32 cellular contexts compared by ENCODE assay signal in the genomic region with DNA sequence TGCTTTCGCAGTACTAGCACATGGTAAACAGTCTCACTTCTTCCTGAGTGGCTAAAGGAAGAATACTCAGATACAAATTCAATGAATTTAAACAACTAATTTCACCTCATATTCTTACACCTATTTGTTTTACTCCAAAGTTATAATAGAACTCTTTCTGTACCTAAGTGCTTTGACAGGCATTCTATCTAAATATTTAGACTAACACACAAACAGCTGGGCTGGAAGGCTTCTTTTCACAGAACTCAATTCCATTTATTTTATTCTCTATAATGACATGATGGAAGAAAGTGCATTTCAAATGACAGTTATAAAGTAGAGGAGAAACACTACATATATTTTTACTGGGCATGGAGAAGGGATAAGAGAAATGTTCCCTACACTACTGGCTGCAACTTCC.
"Had no signal": no experiment of that assay in that cellular context is flagged by ENCODE, and none has a peak within 500 bp of the region (broad histone marks: within the 10 kb centered on the region; RNA-seq: fewer than 3 reads in every experiment).

No MANE protein-coding gene starts in this region.

- ATAC-seq: activated naive CD4-positive, alpha-beta T cell treated with anti-CD3 and anti-CD28 coated beads, Interleukin-2, amount 50 U/mL, for 72 hours; activated naive CD8-positive, alpha-beta T cell treated with anti-CD3 and anti-CD28 coated beads, Interleukin-2, amount 50 U/mL, for 24 hours; activated T-cell treated with anti-CD3 and anti-CD28 coated beads, Interleukin-2, amount 50 U/mL, for 4 hours; activated T-cell treated with anti-CD3 and anti-CD28 coated beads, Interleukin-2, amount 50 U/mL, for 72 hours; activated T-helper 17 cell treated with anti-CD3 and anti-CD28 coated beads, Interleukin-2, amount 50 U/mL, for 72 hours; body of pancreas had no signal

- H3K27ac ChIP-seq: adrenal gland, ascending aorta, body of pancreas, brain microvascular endothelial cell, breast epithelium, cardiac muscle cell had no signal

- H3K4me3 ChIP-seq: adrenal gland, ascending aorta, body of pancreas, breast epithelium, cardiac muscle cell had no signal

- H3K36me3 ChIP-seq: adrenal gland, ascending aorta, brain microvascular endothelial cell, breast epithelium, cardiac muscle cell had no signal

- H3K27me3 ChIP-seq: adrenal gland, ascending aorta, body of pancreas, brain microvascular endothelial cell, breast epithelium, cardiac muscle cell had no signal

- H3K9me3 ChIP-seq: adrenal gland, ascending aorta, body of pancreas, breast epithelium had no signal

- H3K4me1 ChIP-seq: adrenal gland, ascending aorta, body of pancreas, breast epithelium had no signal

- DNase-seq: activated effector memory CD4-positive, alpha-beta T cell treated with anti-CD3 and anti-CD28 coated beads, Interleukin-2, amount 50 U/mL, for 16 hours; activated effector memory CD4-positive, alpha-beta T cell treated with Interleukin-2 at 50 U/mL for 16 hours; activated gamma-delta T cell; activated gamma-delta T cell treated with Interleukin-2 at 50 U/mL for 16 hours; activated naive CD4-positive, alpha-beta T cell; activated naive CD4-positive, alpha-beta T cell treated with anti-CD3 and anti-CD28 coated beads for 36 hours; activated naive CD4-positive, alpha-beta T cell treated with anti-CD3 and anti-CD28 coated beads, Interleukin-2, amount 10 ng/mL, durations not matched to agents 7 days and 5 days; activated naive CD4-positive, alpha-beta T cell treated with anti-CD3 and anti-CD28 coated beads, Interleukin-2, amount 50 U/mL, for 16 hours; activated naive CD4-positive, alpha-beta T cell treated with Interleukin-2 at 50 U/mL for 16 hours; activated naive CD8-positive, alpha-beta T cell treated with anti-CD3 and anti-CD28 coated beads for 36 hours; activated naive CD8-positive, alpha-beta T cell treated with anti-CD3 and anti-CD28 coated beads, Interleukin-2, amount 10 ng/mL, durations not matched to agents 7 days and 5 days; activated naive CD8-positive, alpha-beta T cell treated with anti-CD3 and anti-CD28 coated beads, Interleukin-2, amount 50 U/mL, for 24 hours; activated T-cell treated with anti-CD3 and anti-CD28 coated beads, Interleukin-2, amount 50 U/mL, for 1 hour; activated T-cell treated with anti-CD3 and anti-CD28 coated beads, Interleukin-2, amount 50 U/mL, for 24 hours; activated T-cell treated with anti-CD3 and anti-CD28 coated beads, Interleukin-2, amount 50 U/mL, for 4 hours; activated T-cell treated with anti-CD3 and anti-CD28 coated beads, Interleukin-2, amount 50 U/mL, for 48 hours; activated T-cell treated with anti-CD3 and anti-CD28 coated beads, Interleukin-2, amount 50 U/mL, for 72 hours; adrenal gland; amniotic stem cell; amygdala; anterior cingulate cortex; aorta; body of pancreas; brain microvascular endothelial cell; caudate nucleus; central memory CD4-positive, alpha-beta T cell; cerebellar nuclear complex had no signal
